1 cellular context compared by ENCODE assay signal in genomic region chr10:23253780-23254179, GRCh38.
TF ChIP-seq lines count a peak whose summit lies in the region.

No MANE protein-coding gene starts in this region.

TF ChIP-seq in HepG2, 621 proteins besides CTCF, POLR2A, EP300 and RAD21 (continued from another document):
- no peak for TF ChIP-seq PAF1 (CRISPR knock-in tag; IDR thresholded peaks at IDR 0.05)
- no peak for TF ChIP-seq MIXL1 (CRISPR knock-in tag; IDR thresholded peaks at IDR 0.05)
- TF ChIP-seq ZBTB44 (CRISPR knock-in tag; IDR thresholded peaks at IDR 0.05) = no peak
- no peak for TF ChIP-seq ZNF256 (CRISPR knock-in tag; conservative IDR thresholded peaks at IDR 0.05)
